ENCODE assay signal across 17 cellular contexts in genomic region chr19:45764947-45765346, GRCh38. TPM values are rescaled to one million over a fixed set of nuclear protein-coding genes. Genes with fewer than 3 reads are reported as not detected.
DNase-seq lines count a peak whose midpoint lies in the region; ATAC-seq, FAIRE-seq and TF ChIP-seq lines count a peak whose summit lies in the region.
"Had no signal": no experiment of that assay in that cellular context is flagged by ENCODE, and none has a peak within 500 bp of the region (broad histone marks: within the 10 kb centered on the region; RNA-seq: fewer than 3 reads in every experiment).

No MANE protein-coding gene starts in this region.

- no peak for TF ChIP-seq EP300 in HepG2 (IDR thresholded peaks at IDR 0.05; ENCODE audit: low read depth in 2 of 2, low read length in 2 of 2)
- no peak for TF ChIP-seq EP300 in HepG2 (CRISPR knock-in tag; IDR thresholded peaks at IDR 0.05; ENCODE audit: borderline replicate concordance)
- no peak for TF ChIP-seq EP300 in ovary (IDR thresholded peaks at IDR 0.05)

- BruUV-seq in HepG2 (replicated peaks; lab: Mats Ljungman, UMichigan), result no TSS peak

- H3K27me3 ChIP-seq in HepG2 (ENCODE audit: control insufficient read depth in 1 of 2, insufficient read depth in 2 of 2, low read length in 2 of 2), result peaks cover 8 to 19% of the 10 kb centered on the region in 2 experiments; a peak in 3 of 5 replicates
- H3K27me3 ChIP-seq in right lobe of liver, result no peaks in the 10 kb centered on the region
- no peaks in the 10 kb centered on the region for H3K27me3 ChIP-seq in ovary
- H3K27me3 ChIP-seq in aorta (ENCODE audit: control insufficient read depth in 1 of 2, insufficient read depth in 2 of 2, low read length in 1 of 2), result no peaks in the 10 kb centered on the region

- H3K9me3 ChIP-seq in HepG2 (ENCODE audit: low read length), result no peaks in the 10 kb centered on the region
- H3K9me3 ChIP-seq in right lobe of liver, result no peaks in the 10 kb centered on the region
- H3K9me3 ChIP-seq in ovary, result no peaks in the 10 kb centered on the region
- H3K9me3 ChIP-seq in aorta (ENCODE audit: control insufficient read depth, low read length), result no peaks in the 10 kb centered on the region

- no peak for DNase-seq in HepG2 (ENCODE audit: low spot score)
- DNase-seq in right lobe of liver, result no peak
- peak; percentile 66 for DNase-seq in left cardiac atrium
- peak in 3 of 5 donors; percentile 35 to 55 (median 49) for DNase-seq in ovary
- DNase-seq in aorta, result peak in 1 of 2 donors; percentile 64
- no peak for DNase-seq in cortex of kidney (lab: John Stamatoyannopoulos, UW)
- DNase-seq: activated CD4-positive, alpha-beta T cell treated with anti-CD3 and anti-CD28 coated beads for 1 hour; activated naive CD8-positive, alpha-beta T cell treated with anti-CD3 and anti-CD28 coated beads, Interleukin-2, amount 10 ng/mL, durations not matched to agents 7 days and 5 days had no signal

- no peak for FAIRE-seq in HepG2 (lab: Jason Lieb, UNC)
- FAIRE-seq: colon, D721Med had no signal

- TF ChIP-seq RAD21 in HepG2 (CRISPR knock-in tag; IDR thresholded peaks at IDR 0.05), result no peak

- peaks cover 3% of the 10 kb centered on the region for H3K79me2 ChIP-seq in HepG2 (ENCODE audit: insufficient read depth, low read length)

- H3K27ac ChIP-seq in HepG2 (ENCODE audit: extremely low read length, insufficient read depth, low read length), result no peak overlapping the region
- no peak overlapping the region for H3K27ac ChIP-seq in right lobe of liver
- peak overlapping the region; percentile 94 to 96 for H3K27ac ChIP-seq in ovary
- peak overlapping the region; percentile 17 to 72 for H3K27ac ChIP-seq in aorta (ENCODE audit: low read depth in 1 of 2, low read length in 2 of 2)

- intact Hi-C loops in HepG2 (cut with micrococcal nuclease; ENCODE audit: unreplicated experiment) (loop anchor here (5.0 kb wide), 1 partner anchor 33 kb away; the partner anchor contains the start of genes FBXO46 and MEIOSIN), right lobe of liver (cut with DNase I) (no loop called here), left cardiac atrium (cut with DNase I) (loop anchor here (5.0 kb wide), 1 partner anchor 48 kb away; no protein-coding TSS in a partner anchor), ovary (cut with DNase I) (loop anchor here in 3 of 4 donors (5.0 to 10.0 kb wide), 3 partner anchors 48 to 73 kb away; partner anchors contain the start of genes QPCTL (in 2 of the 3) and SNRPD2 (in 2 of the 3)), aorta (cut with DNase I) (loop anchor here (5.0 kb wide), 3 partner anchors 33 to 73 kb away; partner anchors contain the start of genes FBXO46 (in 2 of the 2), MEIOSIN (in 2 of the 2), QPCTL (in 1 of the 2) and SNRPD2 (in 1 of the 2))

- H3K36me3 ChIP-seq in HepG2 (replicated peaks in 1 of 2; ENCODE audit: control insufficient read depth in 1 of 2, insufficient read depth in 2 of 2, low read length in 2 of 2), result no peaks in the 10 kb centered on the region
- H3K36me3 ChIP-seq in right lobe of liver, result no peaks in the 10 kb centered on the region
- H3K36me3 ChIP-seq in ovary, result no peaks in the 10 kb centered on the region
- H3K36me3 ChIP-seq in aorta (ENCODE audit: control insufficient read depth in 1 of 2, insufficient read depth in 2 of 2, low read length in 1 of 2), result no peaks in the 10 kb centered on the region

- H3K4me3 ChIP-seq in HepG2 (replicated peaks in 1 of 3; ENCODE audit: insufficient read depth in 1 of 3, low read depth in 2 of 3, low read length in 3 of 3), result no peak overlapping the region
- H3K4me3 ChIP-seq in right lobe of liver, result no peak overlapping the region
- H3K4me3 ChIP-seq in ovary, result no peak overlapping the region
- H3K4me3 ChIP-seq in aorta (ENCODE audit: low read length in 2 of 2), result no peak overlapping the region
- H3K4me3 ChIP-seq: skin epidermis had no signal

- POLR2A ChIA-PET in HepG2 (lab: Yijun Ruan, JAX), result no interaction called here

- H4K20me1 ChIP-seq in HepG2 (ENCODE audit: insufficient read depth, low read length), result no peaks in the 10 kb centered on the region

- ATAC-seq in HepG2 (no peak), right lobe of liver (no peak), left cardiac atrium (peak in 1 of 2 donors; percentile 0), aorta (ENCODE audit: low FRiP score) (no peak), HG02588 (IDR thresholded peaks at IDR 0.05; ENCODE audit: unreplicated experiment) (no peak), GM21717 (IDR thresholded peaks at IDR 0.05; ENCODE audit: unreplicated experiment) (no peak)

- 78% methylated on average over 7 of the region's 10 CpGs for WGBS in HepG2 (ENCODE audit: low lambda C conversion rate)
- 42% methylated on average over 8 of the region's 10 CpGs for WGBS in right lobe of liver (ENCODE audit: insufficient coverage, low coverage, low lambda C conversion rate, missing lambda C conversion rate)
- WGBS in ovary, 3 donors, result 33 to 45% (median 35%) methylated on average over 10 of the region's 10 CpGs
- 13 to 14% methylated on average over 10 of the region's 10 CpGs for WGBS in aorta, 2 donors

- no peak for TF ChIP-seq CTCF in HepG2 (CRISPR knock-in tag; IDR thresholded peaks at IDR 0.05)
- no peak for TF ChIP-seq CTCF in right lobe of liver (IDR thresholded peaks at IDR 0.05)
- TF ChIP-seq CTCF in ovary (IDR thresholded peaks at IDR 0.05), result no peak

- no peak overlapping the region for H3K4me2 ChIP-seq in HepG2 (ENCODE audit: low read depth, low read length)

- H3K4me1 ChIP-seq in HepG2 (ENCODE audit: insufficient read depth, low read length) (0 out of 2 replicates have a peak, but pooled peaks cover 10% of the 10 kb centered on the region), right lobe of liver (peaks cover 0 to 9% (median 0%) of the 10 kb centered on the region in 4 donors), ovary (ENCODE audit: insufficient read depth) (peaks cover 27% of the 10 kb centered on the region), aorta (ENCODE audit: control insufficient read depth in 1 of 2, insufficient read depth in 2 of 2, low read length in 2 of 2) (no peaks in the 10 kb centered on the region)

- no peak overlapping the region for H3K9ac ChIP-seq in HepG2 (ENCODE audit: insufficient read depth, low read depth, low read length)

- TF ChIP-seq POLR2A in HepG2 (IDR thresholded peaks at IDR 0.05; ENCODE audit: insufficient read depth in 1 of 2, low read depth in 2 of 2, low read length in 2 of 2) (peak in 1 of 2 experiments; percentile 27; a peak in 1 of 4 replicates), right lobe of liver (IDR thresholded peaks at IDR 0.05) (no peak), ovary (IDR thresholded peaks at IDR 0.05) (no peak)

- H2AFZ ChIP-seq in HepG2 (ENCODE audit: low read length), result no peak overlapping the region

- CTCF ChIA-PET in HepG2 (lab: Yijun Ruan, JAX; ENCODE audit: low intra/inter-chr PET ratio, low total read pairs), result no interaction called here

- in situ Hi-C loops in HepG2 (cut with HindIII; ENCODE audit: extremely low pct_ligation_motif_present, low pct_unique_long_range_greater_than_20kb), result no loop called here

RNA-seq across cellular contexts. Expression of gene SIX5, which starts 4.1 kb away (rescaled TPM):
- 8.2 and 10.5 TPM in 2 replicates for total RNA-seq in HepG2 (2016; rRNA removed; fragmentation: Illumina TruSeq; extraction: Trizol)
- 1.3 and 1.5 TPM in 2 replicates for total RNA-seq in HepG2 (2016; cell fraction: cytosol; rRNA removed; fragmentation: Illumina TruSeq; extraction: Trizol; ENCODE audit: low read depth)
- total RNA-seq in HepG2 (2016; cell fraction: insoluble cytoplasmic fraction; rRNA removed; fragmentation: Illumina TruSeq; extraction: Trizol), result 7.3 and 10.6 TPM in 2 replicates
- total RNA-seq in HepG2 (2016; cell fraction: membrane; rRNA removed; fragmentation: Illumina TruSeq; extraction: Trizol), result 4.0 and 4.6 TPM in 2 replicates
- total RNA-seq in HepG2 (2016; cell fraction: nucleus; rRNA removed; fragmentation: Illumina TruSeq; extraction: Trizol), result 6.6 and 7.6 TPM in 2 replicates
- polyA plus RNA-seq in HepG2 (2011; rRNA removed), result 7.7 and 8.8 TPM in 2 replicates
- 3.7 and 8.8 TPM in 2 replicates for polyA plus RNA-seq in HepG2 (2011; cell fraction: cytosol; rRNA removed)
- polyA plus RNA-seq in HepG2 (2011; cell fraction: nucleus; rRNA removed), result 42.0 and 54.7 TPM in 2 replicates
- 3.5 and 3.6 TPM in 2 replicates for polyA plus RNA-seq in HepG2 (2012)
- 1.6 and 2.0 TPM in 2 replicates for polyA plus RNA-seq in HepG2 (2016; cell fraction: cytosol; fragmentation: Illumina TruSeq; extraction: Trizol; ENCODE audit: low read depth)
- polyA plus RNA-seq in HepG2 (2016; cell fraction: insoluble cytoplasmic fraction; fragmentation: Illumina TruSeq; extraction: Trizol; ENCODE audit: low read depth), result 12.0 and 14.3 TPM in 2 replicates
- 3.6 and 4.7 TPM in 2 replicates for polyA plus RNA-seq in HepG2 (2016; cell fraction: membrane; fragmentation: Illumina TruSeq; extraction: Trizol; ENCODE audit: low read depth)
- 20.0 and 20.3 TPM in 2 replicates for polyA plus RNA-seq in HepG2 (2016; cell fraction: nucleus; fragmentation: Illumina TruSeq; extraction: Trizol; ENCODE audit: insufficient read depth, low read depth)
- 6.7 and 12.9 TPM in 2 replicates for polyA minus RNA-seq in HepG2 (2011; rRNA and poly(A)+ RNA removed; ENCODE audit: low replicate concordance)
- 6.0 and 6.6 TPM in 2 replicates for polyA minus RNA-seq in HepG2 (2011; cell fraction: cytosol; rRNA and poly(A)+ RNA removed)
- polyA minus RNA-seq in HepG2 (2011; cell fraction: nucleus; rRNA and poly(A)+ RNA removed), result 8.2 and 8.5 TPM in 2 replicates
- 10 to 100 TPM in 3 of 6 experiments, 1 to 10 TPM in 3; 7.8 to 11.6 (median 9.5) TPM for total RNA-seq in right lobe of liver
- 10 to 100 TPM; 15.6 to 21.1 TPM for total RNA-seq in left cardiac atrium
- total RNA-seq in ovary, result 10 to 100 TPM; 21.0 to 64.4 (median 44.4) TPM
- polyA plus RNA-seq in ovary, result 10 to 100 TPM in 1 of 2 donors, 1 to 10 TPM in 1; 5.4 to 43.5 TPM
- 10 to 100 TPM; 17.8 to 27.3 TPM for total RNA-seq in aorta
- polyA plus RNA-seq in aorta, result 10 to 100 TPM in 1 of 2 donors, 1 to 10 TPM in 1; 8.1 to 34.4 TPM

RNA-seq across cellular contexts. Expression of gene DMPK, which starts 17.3 kb away (rescaled TPM):
- total RNA-seq in HepG2 (2016; rRNA removed; fragmentation: Illumina TruSeq; extraction: Trizol) (1.7 and 5.3 TPM in 2 replicates), right lobe of liver (10 to 100 TPM in 1 of 6 experiments, 1 to 10 TPM in 5; 4.3 to 14.9 (median 8.7) TPM), left cardiac atrium (100 to 1,000 TPM; 200 to 241 TPM), ovary (100 to 1,000 TPM in 2 of 7 donors, 10 to 100 TPM in 5; 21.0 to 105 (median 62.5) TPM), aorta (100 to 1,000 TPM; 155 to 215 TPM)
- total RNA-seq in HepG2 (2016; cell fraction: cytosol; rRNA removed; fragmentation: Illumina TruSeq; extraction: Trizol; ENCODE audit: low read depth), result 1.1 and 1.9 TPM in 2 replicates
- 1.5 and 4.2 TPM in 2 replicates for total RNA-seq in HepG2 (2016; cell fraction: insoluble cytoplasmic fraction; rRNA removed; fragmentation: Illumina TruSeq; extraction: Trizol)
- total RNA-seq in HepG2 (2016; cell fraction: membrane; rRNA removed; fragmentation: Illumina TruSeq; extraction: Trizol), result 2.2 and 2.7 TPM in 2 replicates
- 6.7 and 7.2 TPM in 2 replicates for total RNA-seq in HepG2 (2016; cell fraction: nucleus; rRNA removed; fragmentation: Illumina TruSeq; extraction: Trizol)
- polyA plus RNA-seq in HepG2 (2011; rRNA removed) (8.8 and 12.5 TPM in 2 replicates), ovary (10 to 100 TPM; 24.3 to 56.7 TPM), aorta (100 to 1,000 TPM; 139 to 408 TPM)
- 4.4 and 5.8 TPM in 2 replicates for polyA plus RNA-seq in HepG2 (2011; cell fraction: cytosol; rRNA removed)
- 119 and 127 TPM in 2 replicates for polyA plus RNA-seq in HepG2 (2011; cell fraction: nucleus; rRNA removed)
- polyA plus RNA-seq in HepG2 (2012), result 8.6 and 13.1 TPM in 2 replicates
- 0.84 and 0.86 TPM in 2 replicates for polyA plus RNA-seq in HepG2 (2016; cell fraction: cytosol; fragmentation: Illumina TruSeq; extraction: Trizol; ENCODE audit: low read depth)
- 3.2 and 3.6 TPM in 2 replicates for polyA plus RNA-seq in HepG2 (2016; cell fraction: insoluble cytoplasmic fraction; fragmentation: Illumina TruSeq; extraction: Trizol; ENCODE audit: low read depth)
- polyA plus RNA-seq in HepG2 (2016; cell fraction: membrane; fragmentation: Illumina TruSeq; extraction: Trizol; ENCODE audit: low read depth), result 1.6 and 1.8 TPM in 2 replicates
- 25.3 and 34.4 TPM in 2 replicates for polyA plus RNA-seq in HepG2 (2016; cell fraction: nucleus; fragmentation: Illumina TruSeq; extraction: Trizol; ENCODE audit: insufficient read depth, low read depth)
- polyA minus RNA-seq in HepG2 (2011; rRNA and poly(A)+ RNA removed; ENCODE audit: low replicate concordance), result 6.3 and 12.8 TPM in 2 replicates
- 2.5 and 4.2 TPM in 2 replicates for polyA minus RNA-seq in HepG2 (2011; cell fraction: cytosol; rRNA and poly(A)+ RNA removed)
- 11.6 and 14.0 TPM in 2 replicates for polyA minus RNA-seq in HepG2 (2011; cell fraction: nucleus; rRNA and poly(A)+ RNA removed)

RNA-seq across cellular contexts. Expression of gene DMWD, which starts 27.7 kb away (rescaled TPM):
- total RNA-seq in HepG2 (2016; rRNA removed; fragmentation: Illumina TruSeq; extraction: Trizol) (11.0 and 14.9 TPM in 2 replicates), right lobe of liver (10 to 100 TPM in 4 of 6 experiments, 1 to 10 TPM in 2; 8.3 to 14.3 (median 11.9) TPM), left cardiac atrium (10 to 100 TPM; 55.3 to 57.7 TPM), ovary (10 to 100 TPM; 28.4 to 85.4 (median 61.1) TPM), aorta (10 to 100 TPM; 70.7 TPM)
- 22.5 and 32.3 TPM in 2 replicates for total RNA-seq in HepG2 (2016; cell fraction: cytosol; rRNA removed; fragmentation: Illumina TruSeq; extraction: Trizol; ENCODE audit: low read depth)
- total RNA-seq in HepG2 (2016; cell fraction: insoluble cytoplasmic fraction; rRNA removed; fragmentation: Illumina TruSeq; extraction: Trizol), result 9.3 and 16.3 TPM in 2 replicates
- total RNA-seq in HepG2 (2016; cell fraction: membrane; rRNA removed; fragmentation: Illumina TruSeq; extraction: Trizol), result 40.0 and 43.7 TPM in 2 replicates
- 11.1 and 14.4 TPM in 2 replicates for total RNA-seq in HepG2 (2016; cell fraction: nucleus; rRNA removed; fragmentation: Illumina TruSeq; extraction: Trizol)
- polyA plus RNA-seq in HepG2 (2011; rRNA removed) (10.3 and 12.4 TPM in 2 replicates), ovary (10 to 100 TPM; 11.4 to 33.9 TPM), aorta (10 to 100 TPM; 20.9 to 62.2 TPM)
- 6.3 and 9.0 TPM in 2 replicates for polyA plus RNA-seq in HepG2 (2011; cell fraction: cytosol; rRNA removed)
- polyA plus RNA-seq in HepG2 (2011; cell fraction: nucleus; rRNA removed), result 44.3 and 58.8 TPM in 2 replicates
- 8.3 and 9.5 TPM in 2 replicates for polyA plus RNA-seq in HepG2 (2012)
- polyA plus RNA-seq in HepG2 (2016; cell fraction: cytosol; fragmentation: Illumina TruSeq; extraction: Trizol; ENCODE audit: low read depth), result 34.5 and 34.9 TPM in 2 replicates
- polyA plus RNA-seq in HepG2 (2016; cell fraction: insoluble cytoplasmic fraction; fragmentation: Illumina TruSeq; extraction: Trizol; ENCODE audit: low read depth), result 9.9 and 14.4 TPM in 2 replicates
- 36.7 and 38.5 TPM in 2 replicates for polyA plus RNA-seq in HepG2 (2016; cell fraction: membrane; fragmentation: Illumina TruSeq; extraction: Trizol; ENCODE audit: low read depth)
- 22.1 and 22.4 TPM in 2 replicates for polyA plus RNA-seq in HepG2 (2016; cell fraction: nucleus; fragmentation: Illumina TruSeq; extraction: Trizol; ENCODE audit: insufficient read depth, low read depth)
- polyA minus RNA-seq in HepG2 (2011; rRNA and poly(A)+ RNA removed; ENCODE audit: low replicate concordance), result 29.8 and 32.2 TPM in 2 replicates
- polyA minus RNA-seq in HepG2 (2011; cell fraction: cytosol; rRNA and poly(A)+ RNA removed), result 10.3 and 11.4 TPM in 2 replicates
- polyA minus RNA-seq in HepG2 (2011; cell fraction: nucleus; rRNA and poly(A)+ RNA removed), result 33.9 and 38.2 TPM in 2 replicates

RNA-seq across cellular contexts. Expression of gene MEIOSIN, which starts 31.7 kb away (rescaled TPM):
- total RNA-seq in HepG2 (2016; rRNA removed; fragmentation: Illumina TruSeq; extraction: Trizol), result not detected in 2 replicates
- total RNA-seq in HepG2 (2016; cell fraction: cytosol; rRNA removed; fragmentation: Illumina TruSeq; extraction: Trizol; ENCODE audit: low read depth), result not detected in 2 replicates
- total RNA-seq in HepG2 (2016; cell fraction: insoluble cytoplasmic fraction; rRNA removed; fragmentation: Illumina TruSeq; extraction: Trizol), result not detected in 2 replicates
- not detected in 2 replicates for total RNA-seq in HepG2 (2016; cell fraction: membrane; rRNA removed; fragmentation: Illumina TruSeq; extraction: Trizol)
- not detected in 2 replicates for total RNA-seq in HepG2 (2016; cell fraction: nucleus; rRNA removed; fragmentation: Illumina TruSeq; extraction: Trizol)
- polyA plus RNA-seq in HepG2 (2011; rRNA removed), result not detected in 2 replicates
- 0.03 TPM in 2 replicates for polyA plus RNA-seq in HepG2 (2011; cell fraction: cytosol; rRNA removed)
- polyA plus RNA-seq in HepG2 (2011; cell fraction: nucleus; rRNA removed), result 0.10 TPM in 2 replicates
- 0.07 TPM in 1 of 2 replicates, not detected in the other for polyA plus RNA-seq in HepG2 (2012)
- not detected in 2 replicates for polyA plus RNA-seq in HepG2 (2016; cell fraction: cytosol; fragmentation: Illumina TruSeq; extraction: Trizol; ENCODE audit: low read depth)
- polyA plus RNA-seq in HepG2 (2016; cell fraction: insoluble cytoplasmic fraction; fragmentation: Illumina TruSeq; extraction: Trizol; ENCODE audit: low read depth), result not detected in 2 replicates
- polyA plus RNA-seq in HepG2 (2016; cell fraction: membrane; fragmentation: Illumina TruSeq; extraction: Trizol; ENCODE audit: low read depth), result not detected in 2 replicates
- polyA plus RNA-seq in HepG2 (2016; cell fraction: nucleus; fragmentation: Illumina TruSeq; extraction: Trizol; ENCODE audit: insufficient read depth, low read depth), result not detected in 2 replicates
- polyA minus RNA-seq in HepG2 (2011; rRNA and poly(A)+ RNA removed; ENCODE audit: low replicate concordance), result 0.09 TPM in 1 of 2 replicates, not detected in the other
- polyA minus RNA-seq in HepG2 (2011; cell fraction: cytosol; rRNA and poly(A)+ RNA removed), result not detected in 2 replicates
- not detected in 2 replicates for polyA minus RNA-seq in HepG2 (2011; cell fraction: nucleus; rRNA and poly(A)+ RNA removed)
- under 1 TPM in 1 of 6 experiments, not detected in 5; 0.24 TPM for total RNA-seq in right lobe of liver
- under 1 TPM; 0.21 to 0.24 TPM for total RNA-seq in left cardiac atrium
- total RNA-seq in ovary, result not detected
- polyA plus RNA-seq in ovary, result not detected
- total RNA-seq in aorta, result not detected
- not detected for polyA plus RNA-seq in aorta
- total RNA-seq: activated naive CD8-positive, alpha-beta T cell treated with anti-CD3 and anti-CD28 coated beads, Interleukin-2, amount 10 ng/mL, durations not matched to agents 7 days and 5 days; mucosa of gallbladder; NCI-H460; subcutaneous adipose tissue; T-helper 1 cell treated with Interleukin-12 subunit alpha and Interleukin-12 subunit beta and Interleukin-4 antibody, amounts not matched to agents 30 ng/mL and 1 ng/mL, for 36 hours had no signal

RNA-seq across cellular contexts. Expression of gene FBXO46, which starts 34.3 kb away (rescaled TPM):
- total RNA-seq in HepG2 (2016; rRNA removed; fragmentation: Illumina TruSeq; extraction: Trizol) (4.7 and 6.2 TPM in 2 replicates), right lobe of liver (10 to 100 TPM in 1 of 6 experiments, 1 to 10 TPM in 5; 5.6 to 12.4 (median 7.4) TPM), left cardiac atrium (10 to 100 TPM in 1 of 2 donors, 1 to 10 TPM in 1; 9.6 to 10.8 TPM), ovary (10 to 100 TPM; 13.4 to 32.5 (median 22.4) TPM), aorta (10 to 100 TPM; 12.7 to 15.5 TPM)
- 0.79 and 1.0 TPM in 2 replicates for total RNA-seq in HepG2 (2016; cell fraction: cytosol; rRNA removed; fragmentation: Illumina TruSeq; extraction: Trizol; ENCODE audit: low read depth)
- total RNA-seq in HepG2 (2016; cell fraction: insoluble cytoplasmic fraction; rRNA removed; fragmentation: Illumina TruSeq; extraction: Trizol), result 4.3 and 6.5 TPM in 2 replicates
- 3.4 and 3.8 TPM in 2 replicates for total RNA-seq in HepG2 (2016; cell fraction: membrane; rRNA removed; fragmentation: Illumina TruSeq; extraction: Trizol)
- total RNA-seq in HepG2 (2016; cell fraction: nucleus; rRNA removed; fragmentation: Illumina TruSeq; extraction: Trizol), result 5.8 and 7.5 TPM in 2 replicates
- polyA plus RNA-seq in HepG2 (2011; rRNA removed) (6.4 TPM in 2 replicates), ovary (10 to 100 TPM in 1 of 2 donors, 1 to 10 TPM in 1; 6.7 to 13.9 TPM), aorta (1 to 10 TPM; 1.9 to 5.1 TPM)
- polyA plus RNA-seq in HepG2 (2011; cell fraction: cytosol; rRNA removed), result 3.1 and 5.2 TPM in 2 replicates
- 33.3 and 34.2 TPM in 2 replicates for polyA plus RNA-seq in HepG2 (2011; cell fraction: nucleus; rRNA removed)
- 4.1 and 4.3 TPM in 2 replicates for polyA plus RNA-seq in HepG2 (2012)
- polyA plus RNA-seq in HepG2 (2016; cell fraction: cytosol; fragmentation: Illumina TruSeq; extraction: Trizol; ENCODE audit: low read depth), result 0.69 and 0.73 TPM in 2 replicates
- 4.4 and 6.5 TPM in 2 replicates for polyA plus RNA-seq in HepG2 (2016; cell fraction: insoluble cytoplasmic fraction; fragmentation: Illumina TruSeq; extraction: Trizol; ENCODE audit: low read depth)
- polyA plus RNA-seq in HepG2 (2016; cell fraction: membrane; fragmentation: Illumina TruSeq; extraction: Trizol; ENCODE audit: low read depth), result 2.3 and 3.0 TPM in 2 replicates
- polyA plus RNA-seq in HepG2 (2016; cell fraction: nucleus; fragmentation: Illumina TruSeq; extraction: Trizol; ENCODE audit: insufficient read depth, low read depth), result 16.3 and 19.5 TPM in 2 replicates
- polyA minus RNA-seq in HepG2 (2011; rRNA and poly(A)+ RNA removed; ENCODE audit: low replicate concordance), result 4.6 and 6.2 TPM in 2 replicates
- polyA minus RNA-seq in HepG2 (2011; cell fraction: cytosol; rRNA and poly(A)+ RNA removed), result 5.1 TPM in 2 replicates
- 7.6 and 9.7 TPM in 2 replicates for polyA minus RNA-seq in HepG2 (2011; cell fraction: nucleus; rRNA and poly(A)+ RNA removed)

Comparison
In these comparisons a context has a peak if more than half of its experiments do, and no peak if none do; other contexts are left out.
1. intact Hi-C loops: an anchor here in HepG2 (5.0 kb wide), left cardiac atrium (5.0 kb wide), ovary (5.0 to 10.0 kb wide) and aorta (5.0 kb wide); none called in right lobe of liver.
2. DNase-seq: peak in left cardiac atrium (single experiment) and ovary (3 of 5); none in HepG2 (single experiment), right lobe of liver (0 of 3) and cortex of kidney (single experiment).
3. H3K27ac ChIP-seq: peak in ovary (2 of 2) and aorta (2 of 2); none in HepG2 (single experiment) and right lobe of liver (0 of 3).